Comparison of ENCODE assay signal across 13 cellular contexts in genomic region chr20:54131125-54131524, GRCh38. TPM values are rescaled to one million over a fixed set of nuclear protein-coding genes. Genes with fewer than 3 reads are reported as not detected.
"Had no signal": no experiment of that assay in that cellular context is flagged by ENCODE, and none has a peak within 500 bp of the region (broad histone marks: within the 10 kb centered on the region; RNA-seq: fewer than 3 reads in every experiment).

No MANE protein-coding gene starts in this region.

RNA-seq across cellular contexts. Expression of gene CYP24A1, which starts 42.7 kb away (rescaled TPM):
- total RNA-seq: activated B cell treated with CpG ODN at 0.5 μM for 24 hours; activated CD4-positive, alpha-beta T cell treated with anti-CD3 and anti-CD28 coated beads, Interleukin-2, amount 10 ng/mL, durations not matched to agents 24 days and 14 days; activated CD8-positive, alpha-beta T cell treated with anti-CD3 and anti-CD28 coated beads for 36 hours; activated naive CD4-positive, alpha-beta T cell treated with anti-CD3 and anti-CD28 coated beads for 36 hours; activated naive CD4-positive, alpha-beta T cell treated with anti-CD3 and anti-CD28 coated beads, Interleukin-2, amount 50 U/mL, for 72 hours; activated naive CD8-positive, alpha-beta T cell treated with anti-CD3 and anti-CD28 coated beads for 36 hours; activated T-cell treated with anti-CD3 and anti-CD28 coated beads, Interleukin-2, amount 50 U/mL, for 4 hours; activated T-cell treated with anti-CD3 and anti-CD28 coated beads, Interleukin-2, amount 50 U/mL, for 72 hours; activated T-helper 1 cell treated with anti-CD3 and anti-CD28 coated beads, Interleukin-12 subunit alpha, Interleukin-12 subunit beta, Interleukin-2, Interleukin-4 antibody, amounts not matched to agents 30 ng/mL and 10 ng/mL and 1 ng/mL, durations not matched to agents 14 hours and 24 hours and 36 hours; adrenal gland; aorta; body of pancreas; cardiac septum had no signal
- polyA plus RNA-seq: aorta had no signal
